Comparison of ENCODE assay signal across 10 cellular contexts in the genomic region with DNA sequence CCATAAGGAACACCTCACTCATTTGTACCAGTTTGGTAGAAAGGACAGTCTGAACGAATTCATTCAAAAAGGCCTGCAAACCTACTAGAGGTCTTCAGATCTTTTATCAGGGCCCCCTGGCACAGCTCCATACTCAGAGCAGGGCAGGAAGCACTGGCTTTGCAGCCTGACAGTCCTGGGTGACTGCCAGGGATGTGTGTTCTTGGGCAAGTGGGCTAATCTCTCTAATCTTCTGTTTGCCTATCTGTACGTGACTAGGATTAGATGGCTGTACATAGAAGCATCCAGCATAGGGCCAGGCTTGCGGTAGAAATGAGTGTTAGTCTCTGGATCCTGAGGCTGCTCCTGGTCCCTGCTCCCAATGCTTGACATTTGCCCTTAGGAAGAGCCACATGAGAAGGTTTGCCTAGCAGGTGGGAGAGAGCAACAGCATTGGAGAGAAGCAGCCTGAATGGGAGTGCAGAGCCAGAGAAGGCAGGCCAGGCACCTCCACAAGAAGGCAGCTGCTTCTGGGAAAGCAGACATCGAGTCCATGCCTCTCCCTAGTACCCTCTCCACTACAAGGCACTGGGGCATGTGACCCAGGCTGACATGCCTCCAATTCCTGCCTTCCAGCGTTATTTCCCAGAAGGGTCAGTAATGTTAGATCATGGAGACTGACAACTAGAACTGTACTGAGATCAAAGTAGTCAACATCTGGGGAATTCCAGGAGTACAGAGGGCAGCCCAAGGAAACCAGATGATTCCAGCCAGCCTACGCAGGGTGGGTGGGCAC. TPM values are rescaled to one million over a fixed set of nuclear protein-coding genes. Genes with fewer than 3 reads are reported as not detected.
DNase-seq lines count a peak whose midpoint lies in the region; ATAC-seq lines count a peak whose summit lies in the region.
"Had no signal": no experiment of that assay in that cellular context is flagged by ENCODE, and none has a peak within 500 bp of the region (broad histone marks: within the 10 kb centered on the region; RNA-seq: fewer than 3 reads in every experiment).

No MANE protein-coding gene starts in this region.

- H3K27ac Mint-ChIP-seq in activated naive CD8-positive, alpha-beta T cell treated with anti-CD3 and anti-CD28 coated beads, Interleukin-2, amount 10 ng/mL, durations not matched to agents 7 days and 5 days: peak overlapping the region; percentile 59
- H3K27ac Mint-ChIP-seq in activated naive CD8-positive, alpha-beta T cell treated with anti-CD3 and anti-CD28 coated beads, Interleukin-2, amount 50 U/mL, for 24 hours: no peak overlapping the region
- H3K27ac Mint-ChIP-seq in stimulated activated effector memory CD8-positive, alpha-beta T cell treated with anti-CD3 and anti-CD28 coated beads, Interleukin-12 subunit alpha, Interleukin-12 subunit beta, amount 100 ng/mL, for 72 hours: peak overlapping the region; percentile 93

- peaks cover 74% of the 10 kb centered on the region for H3K4me1 Mint-ChIP-seq in activated naive CD8-positive, alpha-beta T cell treated with anti-CD3 and anti-CD28 coated beads, Interleukin-2, amount 10 ng/mL, durations not matched to agents 7 days and 5 days
- peaks cover 57% of the 10 kb centered on the region for H3K4me1 Mint-ChIP-seq in activated naive CD8-positive, alpha-beta T cell treated with anti-CD3 and anti-CD28 coated beads, Interleukin-2, amount 50 U/mL, for 24 hours
- peaks cover 86% of the 10 kb centered on the region for H3K4me1 Mint-ChIP-seq in stimulated activated effector memory CD8-positive, alpha-beta T cell treated with anti-CD3 and anti-CD28 coated beads, Interleukin-12 subunit alpha, Interleukin-12 subunit beta, amount 100 ng/mL, for 72 hours

- no peak for ATAC-seq in activated naive CD8-positive, alpha-beta T cell treated with anti-CD3 and anti-CD28 coated beads, Interleukin-2, amount 10 ng/mL, durations not matched to agents 7 days and 5 days (ENCODE audit: low read depth)
- ATAC-seq in activated naive CD8-positive, alpha-beta T cell treated with anti-CD3 and anti-CD28 coated beads, Interleukin-2, amount 50 U/mL, for 24 hours: no peak
- no peak for ATAC-seq in stimulated activated effector memory CD8-positive, alpha-beta T cell treated with anti-CD3 and anti-CD28 coated beads, Interleukin-12 subunit alpha, Interleukin-12 subunit beta, amount 100 ng/mL, for 72 hours

- peaks cover 59% of the 10 kb centered on the region for H3K36me3 Mint-ChIP-seq in activated naive CD8-positive, alpha-beta T cell treated with anti-CD3 and anti-CD28 coated beads, Interleukin-2, amount 10 ng/mL, durations not matched to agents 7 days and 5 days
- H3K36me3 Mint-ChIP-seq in activated naive CD8-positive, alpha-beta T cell treated with anti-CD3 and anti-CD28 coated beads, Interleukin-2, amount 50 U/mL, for 24 hours (ENCODE audit: low read depth): peaks cover 26% of the 10 kb centered on the region
- H3K36me3 Mint-ChIP-seq in stimulated activated effector memory CD8-positive, alpha-beta T cell treated with anti-CD3 and anti-CD28 coated beads, Interleukin-12 subunit alpha, Interleukin-12 subunit beta, amount 100 ng/mL, for 72 hours: peaks cover 89% of the 10 kb centered on the region

- POLR2A ChIA-PET in activated naive CD8-positive, alpha-beta T cell treated with anti-CD3 and anti-CD28 coated beads, Interleukin-2, amount 10 ng/mL, durations not matched to agents 7 days and 5 days (lab: Charles Lee): interaction anchor here (0.8 to 1.6 kb wide), 11 partner anchors 18 to 138 kb away, joined by 3 to 12 read pairs (median 4); no protein-coding TSS in a partner anchor

- peak overlapping the region; percentile 70 for H3K4me3 Mint-ChIP-seq in activated naive CD8-positive, alpha-beta T cell treated with anti-CD3 and anti-CD28 coated beads, Interleukin-2, amount 10 ng/mL, durations not matched to agents 7 days and 5 days
- no peak overlapping the region for H3K4me3 Mint-ChIP-seq in activated naive CD8-positive, alpha-beta T cell treated with anti-CD3 and anti-CD28 coated beads, Interleukin-2, amount 50 U/mL, for 24 hours
- H3K4me3 Mint-ChIP-seq in stimulated activated effector memory CD8-positive, alpha-beta T cell treated with anti-CD3 and anti-CD28 coated beads, Interleukin-12 subunit alpha, Interleukin-12 subunit beta, amount 100 ng/mL, for 72 hours: peak overlapping the region; percentile 80

- no peak for DNase-seq in activated naive CD8-positive, alpha-beta T cell treated with anti-CD3 and anti-CD28 coated beads, Interleukin-2, amount 10 ng/mL, durations not matched to agents 7 days and 5 days
- DNase-seq in activated naive CD8-positive, alpha-beta T cell treated with anti-CD3 and anti-CD28 coated beads, Interleukin-2, amount 50 U/mL, for 24 hours: no peak
- DNase-seq in NCI-H82 (lab: John Stamatoyannopoulos, UW) (peak; percentile 73), dermis blood vessel endothelial cell (peak; percentile 55), 8988T (no peak), islet precursor cell (no peak), NCI-H1105 (lab: John Stamatoyannopoulos, UW) (no peak)
- no peak for DNase-seq in stimulated activated effector memory CD8-positive, alpha-beta T cell treated with anti-CD3 and anti-CD28 coated beads, Interleukin-12 subunit alpha, Interleukin-12 subunit beta, amount 100 ng/mL, for 72 hours (ENCODE audit: low spot score in 2 of 2)
- DNase-seq: OCI-M1 had no signal

- no peaks in the 10 kb centered on the region for H3K27me3 Mint-ChIP-seq in activated naive CD8-positive, alpha-beta T cell treated with anti-CD3 and anti-CD28 coated beads, Interleukin-2, amount 10 ng/mL, durations not matched to agents 7 days and 5 days
- peaks cover 10% of the 10 kb centered on the region for H3K27me3 Mint-ChIP-seq in activated naive CD8-positive, alpha-beta T cell treated with anti-CD3 and anti-CD28 coated beads, Interleukin-2, amount 50 U/mL, for 24 hours

- H3K9me3 Mint-ChIP-seq in activated naive CD8-positive, alpha-beta T cell treated with anti-CD3 and anti-CD28 coated beads, Interleukin-2, amount 10 ng/mL, durations not matched to agents 7 days and 5 days: no peaks in the 10 kb centered on the region
- H3K9me3 Mint-ChIP-seq in activated naive CD8-positive, alpha-beta T cell treated with anti-CD3 and anti-CD28 coated beads, Interleukin-2, amount 50 U/mL, for 24 hours: no peaks in the 10 kb centered on the region
- H3K9me3 Mint-ChIP-seq in stimulated activated effector memory CD8-positive, alpha-beta T cell treated with anti-CD3 and anti-CD28 coated beads, Interleukin-12 subunit alpha, Interleukin-12 subunit beta, amount 100 ng/mL, for 72 hours: no peaks in the 10 kb centered on the region

RNA-seq across cellular contexts. Expression of gene CXCR6, which starts 1.0 kb away (rescaled TPM):
- 10 to 100 TPM; 12.4 to 13.5 TPM for total RNA-seq in activated naive CD8-positive, alpha-beta T cell treated with anti-CD3 and anti-CD28 coated beads, Interleukin-2, amount 10 ng/mL, durations not matched to agents 7 days and 5 days
- total RNA-seq in dermis blood vessel endothelial cell: not detected in 2 replicates

RNA-seq across cellular contexts. Expression of gene FYCO1, which starts 53.4 kb away (rescaled TPM):
- total RNA-seq in activated naive CD8-positive, alpha-beta T cell treated with anti-CD3 and anti-CD28 coated beads, Interleukin-2, amount 10 ng/mL, durations not matched to agents 7 days and 5 days: 10 to 100 TPM; 37.9 to 39.1 TPM
- total RNA-seq in dermis blood vessel endothelial cell: 14.5 and 20.9 TPM in 2 replicates

RNA-seq across cellular contexts. Expression of gene CCR9, which starts 55.9 kb away (rescaled TPM):
- 10 to 100 TPM; 19.4 to 21.6 TPM for total RNA-seq in activated naive CD8-positive, alpha-beta T cell treated with anti-CD3 and anti-CD28 coated beads, Interleukin-2, amount 10 ng/mL, durations not matched to agents 7 days and 5 days
- not detected in 2 replicates for total RNA-seq in dermis blood vessel endothelial cell
- total RNA-seq: posterior vena cava had no signal

Comparison
In these comparisons a context has a peak if more than half of its experiments do, and no peak if none do; other contexts are left out.
1. DNase-seq: peak in NCI-H82 (single experiment) and dermis blood vessel endothelial cell (single experiment); none in activated naive CD8-positive, alpha-beta T cell treated with anti-CD3 and anti-CD28 coated beads, Interleukin-2, amount 10 ng/mL, durations not matched to agents 7 days and 5 days (single experiment), activated naive CD8-positive, alpha-beta T cell treated with anti-CD3 and anti-CD28 coated beads, Interleukin-2, amount 50 U/mL, for 24 hours (single experiment), stimulated activated effector memory CD8-positive, alpha-beta T cell treated with anti-CD3 and anti-CD28 coated beads, Interleukin-12 subunit alpha, Interleukin-12 subunit beta, amount 100 ng/mL, for 72 hours (0 of 2), 8988T (single experiment), islet precursor cell (single experiment) and NCI-H1105 (single experiment).
2. RNA of gene CXCR6, which starts 1.0 kb away (total RNA-seq): 12.4 to 13.5 TPM in activated naive CD8-positive, alpha-beta T cell treated with anti-CD3 and anti-CD28 coated beads, Interleukin-2, amount 10 ng/mL, durations not matched to agents 7 days and 5 days; not detected in dermis blood vessel endothelial cell; every median in the first group is over 10 times any median in the second.
3. RNA of gene CCR9, which starts 55.9 kb away (total RNA-seq): 19.4 to 21.6 TPM in activated naive CD8-positive, alpha-beta T cell treated with anti-CD3 and anti-CD28 coated beads, Interleukin-2, amount 10 ng/mL, durations not matched to agents 7 days and 5 days; not detected in dermis blood vessel endothelial cell; every median in the first group is over 10 times any median in the second.